Comparison of ENCODE assay signal across 8 cellular contexts in the genomic region with DNA sequence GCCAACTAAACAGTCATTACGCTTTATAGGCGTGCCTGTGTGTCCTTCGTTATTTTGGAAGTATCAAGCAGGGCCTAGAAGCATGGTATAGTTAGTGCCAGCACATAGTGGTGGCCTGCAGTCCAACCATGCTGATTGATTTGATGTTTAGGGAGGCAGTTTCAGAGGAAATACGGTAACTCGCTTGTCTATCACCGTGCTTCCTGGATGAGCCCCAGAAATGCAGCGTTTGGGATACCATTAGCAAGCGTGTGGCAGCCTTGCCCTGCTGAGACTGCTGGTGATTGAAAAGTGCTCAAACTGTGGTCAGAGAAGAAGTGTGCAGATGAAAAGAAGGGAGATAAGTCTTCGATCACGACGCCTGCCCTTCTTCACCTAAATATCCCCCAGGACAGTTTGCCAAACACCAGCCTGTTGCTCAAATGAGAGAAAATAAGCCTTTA.
DNase-seq lines count a peak whose midpoint lies in the region; ATAC-seq and TF ChIP-seq lines count a peak whose summit lies in the region.

No MANE protein-coding gene starts in this region.

- CTCF ChIA-PET in HCT116 (lab: Charles Lee), result interaction anchor here (0.9 to 4.6 kb wide), 2 partner anchors 322 to 327 kb away, joined by 3 to 34 read pairs; no protein-coding TSS in a partner anchor
- CTCF ChIA-PET in OCI-LY7 (lab: Charles Lee; ENCODE audit: unreplicated experiment), result interaction anchor here (1.1 kb wide), 1 partner anchor 160 kb away, joined by 3 read pairs; no protein-coding TSS in a partner anchor

- TF ChIP-seq CTCF in HCT116 (IDR thresholded peaks at IDR 0.05 in 2 of 3, conservative IDR thresholded peaks at IDR 0.05 in 1 of 3; ENCODE audit: borderline replicate concordance in 1 of 3, insufficient read depth in 1 of 3, low read depth in 2 of 3, low read length in 2 of 3) (no peak), OCI-LY7 (conservative IDR thresholded peaks at IDR 0.05; ENCODE audit: low read length) (no peak), dorsolateral prefrontal cortex (IDR thresholded peaks at IDR 0.05 in 54 of 56, conservative IDR thresholded peaks at IDR 0.05 in 2 of 56; ENCODE audit: low read depth in 1 of 56, partially characterized antibody in 56 of 56) (peak in 1 of 56 donors; percentile 12)

- no peak for TF ChIP-seq RAD21 in HCT116 (IDR thresholded peaks at IDR 0.05; ENCODE audit: low read depth)

- H3K27ac ChIP-seq in HCT116 (ENCODE audit: low read depth, low read length) (no peak overlapping the region), OCI-LY7 (ENCODE audit: low read depth, low read length, poor library complexity, severe bottlenecking) (no peak overlapping the region), dorsolateral prefrontal cortex (no peak overlapping the region)
- H3K27ac ChIP-seq in effector memory CD4-positive, alpha-beta T cell (ENCODE audit: insufficient read depth, low read length, poor library complexity, severe bottlenecking), result no peak overlapping the region

- peak; percentile 43 for DNase-seq in DMS53 treated with DMSO at 0.1 percent for 48 hours (lab: John Stamatoyannopoulos, UW; ENCODE audit: unreplicated experiment)
- DNase-seq in HCT116 (ENCODE audit: low read depth, low spot score), result no peak
- peak; percentile 81 for DNase-seq in OCI-LY7 (ENCODE audit: low spot score)
- DNase-seq in dorsolateral prefrontal cortex, result peak in 6 of 10 donors; percentile 23 to 65 (median 48)
- peak; percentile 61 for DNase-seq in midbrain (lab: John Stamatoyannopoulos, UW)
- DNase-seq in NCI-H1092 (lab: John Stamatoyannopoulos, UW), result no peak
- no peak for DNase-seq in effector memory CD4-positive, alpha-beta T cell
- DNase-seq in NK-92 treated with Interleukin-12 subunit alpha and Interleukin-12 subunit beta, amount 100 ng/mL, for 24 hours (lab: John Stamatoyannopoulos, UW), result no peak

- RAD21 ChIA-PET in HCT116 (lab: Charles Lee; ENCODE audit: low non-redundant PET in 1 of 2, low total read pairs in 2 of 2, uncharacterized antibody in 2 of 2, unreplicated experiment in 2 of 2), result no interaction called here

- no peaks in the 10 kb centered on the region for H4K20me1 ChIP-seq in HCT116 (ENCODE audit: insufficient read depth)
- H4K20me1 ChIP-seq in OCI-LY7 (ENCODE audit: insufficient read depth, low read length), result no peaks in the 10 kb centered on the region

- H3K9me3 ChIP-seq in HCT116 (ENCODE audit: control insufficient read depth in 1 of 2, insufficient read depth in 1 of 2, low read depth in 1 of 2, low read length in 2 of 2) (no peaks in the 10 kb centered on the region), OCI-LY7 (ENCODE audit: low read length) (no peaks in the 10 kb centered on the region)
- H3K9me3 ChIP-seq in effector memory CD4-positive, alpha-beta T cell (ENCODE audit: control insufficient read depth, low read length), result no peaks in the 10 kb centered on the region

- TF ChIP-seq POLR2A in HCT116 (IDR thresholded peaks at IDR 0.05; ENCODE audit: borderline replicate concordance, extremely low read depth, insufficient read depth, insufficient read length), result no peak

- H2AFZ ChIP-seq in HCT116 (ENCODE audit: low read depth, low read length, poor library complexity, severe bottlenecking), result no peak overlapping the region
- peak overlapping the region; percentile 98 for H2AFZ ChIP-seq in OCI-LY7 (ENCODE audit: low read length)

- no peaks in the 10 kb centered on the region for H3K79me2 ChIP-seq in HCT116 (ENCODE audit: insufficient read depth, low read length)
- H3K79me2 ChIP-seq in OCI-LY7 (ENCODE audit: insufficient read depth, low read depth, low read length), result no peaks in the 10 kb centered on the region

- H3K36me3 ChIP-seq in HCT116 (ENCODE audit: control insufficient read depth in 1 of 2, insufficient read depth in 2 of 2, low read length in 2 of 2) (no peaks in the 10 kb centered on the region), OCI-LY7 (ENCODE audit: insufficient read depth, low read length) (no peaks in the 10 kb centered on the region)
- no peaks in the 10 kb centered on the region for H3K36me3 ChIP-seq in effector memory CD4-positive, alpha-beta T cell (ENCODE audit: control insufficient read depth, insufficient read depth, low read length)

- H3K4me1 ChIP-seq in HCT116 (ENCODE audit: control insufficient read depth in 1 of 2, insufficient read depth in 2 of 2, low read length in 2 of 2), result peaks cover 2 to 7% of the 10 kb centered on the region in 2 experiments; a peak in 3 of 4 replicates
- peaks cover 21% of the 10 kb centered on the region for H3K4me1 ChIP-seq in OCI-LY7 (ENCODE audit: insufficient read depth, low read length, poor library complexity, severe bottlenecking)
- no peaks in the 10 kb centered on the region for H3K4me1 ChIP-seq in effector memory CD4-positive, alpha-beta T cell (ENCODE audit: control insufficient read depth, insufficient read depth, low read length, poor library complexity, severe bottlenecking)

- no peak overlapping the region for H3K9ac ChIP-seq in HCT116 (ENCODE audit: low read length)

- BruUV-seq in HCT116 (replicated peaks; lab: Mats Ljungman, UMichigan) (no TSS peak), OCI-LY7 (replicated peaks; lab: Mats Ljungman, UMichigan) (no TSS peak)

- H3K9me2 ChIP-seq in HCT116 (ENCODE audit: insufficient read depth) (no peaks in the 10 kb centered on the region), OCI-LY7 (ENCODE audit: insufficient read depth, low read length) (no peaks in the 10 kb centered on the region)

- POLR2A ChIA-PET in HCT116 (lab: Charles Lee), result no interaction called here
- POLR2A ChIA-PET in OCI-LY7 (lab: Charles Lee), result interaction anchor here (1.1 to 1.5 kb wide), 3 partner anchors 8 to 18 kb away, joined by 3 to 5 read pairs (median 4); no protein-coding TSS in a partner anchor

- intact Hi-C loops in HCT116 (cut with micrococcal nuclease), result loop anchor here (5.0 kb wide), 2 partner anchors 709 to 889 kb away; no protein-coding TSS in a partner anchor
- intact Hi-C loops in OCI-LY7 (cut with micrococcal nuclease; ENCODE audit: unreplicated experiment), result loop anchor here (5.0 kb wide), 2 partner anchors 199 to 709 kb away; no protein-coding TSS in a partner anchor
- intact Hi-C loops in dorsolateral prefrontal cortex (cut with DNase I), result loop anchor here (5.0 to 10.0 kb wide), 3 partner anchors 191 to 326 kb away; no protein-coding TSS in a partner anchor

- peak; percentile 52; the same call in 1 of the 2 replicates for ATAC-seq in HCT116

- H3K27me3 ChIP-seq in HCT116 (ENCODE audit: insufficient read depth, low read length) (peaks cover 11% of the 10 kb centered on the region; the same call in 1 of the 2 replicates), dorsolateral prefrontal cortex (peaks cover 0 to 43% (median 4%) of the 10 kb centered on the region in 45 donors)
- peaks cover 5% of the 10 kb centered on the region for H3K27me3 ChIP-seq in effector memory CD4-positive, alpha-beta T cell (replicated peaks; ENCODE audit: control insufficient read depth, insufficient read depth, low read length, poor library complexity, severe bottlenecking)

- no peak overlapping the region for H3K4me3 ChIP-seq in HCT116 (replicated peaks in 1 of 2; ENCODE audit: low read depth in 1 of 2, low read length in 2 of 2)
- peak overlapping the region; percentile 60 for H3K4me3 ChIP-seq in OCI-LY7 (ENCODE audit: low read depth, low read length, poor library complexity, severe bottlenecking)
- H3K4me3 ChIP-seq in dorsolateral prefrontal cortex, result peak overlapping the region in 58 of 59 donors; percentile 13 to 63 (median 38)
- H3K4me3 ChIP-seq in effector memory CD4-positive, alpha-beta T cell (ENCODE audit: insufficient read depth, low read depth, low read length, poor library complexity, severe bottlenecking), result no peak overlapping the region

- H3K4me2 ChIP-seq in HCT116 (ENCODE audit: low read length) (0 out of 2 replicates have a peak overlapping the region, but pooled peaks have one; percentile 5), OCI-LY7 (ENCODE audit: low read length) (peak overlapping the region; percentile 71)

TF ChIP-seq in HCT116, 20 proteins besides CTCF, POLR2A, EP300 and RAD21 (continues in another document):
- TF ChIP-seq ZNF274 (IDR thresholded peaks at IDR 0.05; ENCODE audit: low read depth, low read length), result no peak
- TF ChIP-seq, protein P1, sequence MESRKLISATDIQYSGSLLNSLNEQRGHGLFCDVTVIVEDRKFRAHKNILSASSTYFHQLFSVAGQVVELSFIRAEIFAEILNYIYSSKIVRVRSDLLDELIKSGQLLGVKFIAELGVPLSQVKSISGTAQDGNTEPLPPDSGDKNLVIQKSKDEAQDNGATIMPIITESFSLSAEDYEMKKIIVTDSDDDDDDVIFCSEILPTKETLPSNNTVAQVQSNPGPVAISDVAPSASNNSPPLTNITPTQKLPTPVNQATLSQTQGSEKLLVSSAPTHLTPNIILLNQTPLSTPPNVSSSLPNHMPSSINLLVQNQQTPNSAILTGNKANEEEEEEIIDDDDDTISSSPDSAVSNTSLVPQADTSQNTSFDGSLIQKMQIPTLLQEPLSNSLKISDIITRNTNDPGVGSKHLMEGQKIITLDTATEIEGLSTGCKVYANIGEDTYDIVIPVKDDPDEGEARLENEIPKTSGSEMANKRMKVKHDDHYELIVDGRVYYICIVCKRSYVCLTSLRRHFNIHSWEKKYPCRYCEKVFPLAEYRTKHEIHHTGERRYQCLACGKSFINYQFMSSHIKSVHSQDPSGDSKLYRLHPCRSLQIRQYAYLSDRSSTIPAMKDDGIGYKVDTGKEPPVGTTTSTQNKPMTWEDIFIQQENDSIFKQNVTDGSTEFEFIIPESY (IDR thresholded peaks at IDR 0.05; ENCODE audit: extremely low read depth, insufficient replicate concordance, low read length), result no peak
- TF ChIP-seq SRF (IDR thresholded peaks at IDR 0.05; ENCODE audit: low read depth), result no peak
- no peak for TF ChIP-seq TCF7L2 (IDR thresholded peaks at IDR 0.05; ENCODE audit: borderline replicate concordance, extremely low read depth, insufficient read depth, insufficient read length)
- no peak for TF ChIP-seq EZH2phosphoT487 (IDR thresholded peaks at IDR 0.05; ENCODE audit: borderline replicate concordance)

Comparison
In these comparisons a context has a peak if more than half of its experiments do, and no peak if none do; other contexts are left out.
1. DNase-seq: peak in DMS53 treated with DMSO at 0.1 percent for 48 hours (single experiment), OCI-LY7 (single experiment), dorsolateral prefrontal cortex (6 of 10) and midbrain (single experiment); none in HCT116 (single experiment), NCI-H1092 (single experiment), effector memory CD4-positive, alpha-beta T cell (0 of 3) and NK-92 treated with Interleukin-12 subunit alpha and Interleukin-12 subunit beta, amount 100 ng/mL, for 24 hours (single experiment).
2. H3K4me3 ChIP-seq: peak in OCI-LY7 (single experiment) and dorsolateral prefrontal cortex (58 of 59); none in HCT116 (0 of 2) and effector memory CD4-positive, alpha-beta T cell (single experiment).